Comparison of ENCODE assay signal across 1 cellular context in genomic region chr3:176155012-176155411, GRCh38.
TF ChIP-seq lines count a peak whose summit lies in the region.

No MANE protein-coding gene starts in this region.

TF ChIP-seq in GM23338, 12 proteins besides CTCF, POLR2A, EP300 and RAD21 (continued from another document):
- no peak for TF ChIP-seq ZNF462 (CRISPR knock-in tag; IDR thresholded peaks at IDR 0.05)
TF ChIP-seq in GM23338: peak in this region for 0.
